ENCODE assay signal across 8 cellular contexts in the genomic region with DNA sequence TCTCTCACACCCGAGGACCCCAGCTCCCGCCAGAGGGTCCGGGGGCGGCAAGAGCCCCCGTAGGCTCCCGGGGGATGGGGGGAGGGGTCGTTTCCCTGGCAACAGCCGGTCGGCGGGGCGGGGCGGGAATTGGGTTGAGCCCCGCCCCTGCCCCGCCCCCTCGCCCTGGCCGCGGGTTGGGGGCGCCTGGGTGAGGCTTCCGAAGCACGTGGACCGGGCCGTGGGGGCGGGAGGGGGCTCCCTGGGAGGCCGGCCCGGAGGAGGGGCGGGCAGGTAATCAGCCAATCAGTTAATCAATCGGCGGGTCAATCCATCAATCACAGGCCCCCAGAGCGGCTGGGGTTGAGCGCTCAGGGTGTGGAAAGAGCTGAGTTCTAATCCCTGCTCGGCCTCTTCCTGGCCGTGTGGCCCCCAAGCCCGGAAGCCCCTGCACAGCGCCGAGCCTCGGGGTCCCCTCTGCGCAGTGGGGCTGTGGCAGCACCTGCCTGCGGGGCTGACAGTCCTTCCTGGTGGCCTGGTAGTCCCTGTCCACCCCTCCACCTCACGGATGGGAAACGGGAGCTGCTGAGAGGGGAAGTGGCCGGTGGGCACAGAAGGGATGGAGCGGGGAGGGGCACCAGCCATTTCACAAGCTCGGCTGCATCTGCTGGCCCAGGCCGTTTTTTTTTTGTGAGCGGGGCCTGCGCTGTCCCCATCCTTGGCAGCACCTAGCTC.
DNase-seq lines count a peak whose midpoint lies in the region; ATAC-seq, FAIRE-seq and TF ChIP-seq lines count a peak whose summit lies in the region.

No MANE protein-coding gene starts in this region.

- H3K27me3 ChIP-seq in MM.1S (replicated peaks; ENCODE audit: insufficient read depth, low read length) (peaks cover 47% of the 10 kb centered on the region), ectodermal cell (ENCODE audit: control insufficient read depth, insufficient read depth, low read length, poor library complexity, severe bottlenecking) (no peaks in the 10 kb centered on the region)

- no peak for FAIRE-seq in A549 (lab: Jason Lieb, UNC)

- no peak for TF ChIP-seq RAD21 in A549 (conservative IDR thresholded peaks at IDR 0.05 in 1 of 2, IDR thresholded peaks at IDR 0.05 in 1 of 2)

- no peaks in the 10 kb centered on the region for H3F3A ChIP-seq in MM.1S (ENCODE audit: insufficient read depth, low read length)

- H3K36me3 ChIP-seq in MM.1S (replicated peaks; ENCODE audit: insufficient read depth, low read length) (no peaks in the 10 kb centered on the region), ectodermal cell (ENCODE audit: control insufficient read depth, insufficient read depth, low read length) (no peaks in the 10 kb centered on the region), mucosa of descending colon (ENCODE audit: low read depth) (no peaks in the 10 kb centered on the region)

- WGBS in A549 (ENCODE audit: missing lambda C conversion rate) = 92% methylated on average over 14 of the region's 46 CpGs
- WGBS in ectodermal cell, 2 experiments = 2% methylated on average over 46 of the region's 46 CpGs

- H3K4me3 ChIP-seq in A549 (peak overlapping the region; percentile 60), MM.1S (ENCODE audit: low read length) (peak overlapping the region; percentile 36; the same call in 1 of the 2 replicates), ectodermal cell (ENCODE audit: insufficient read depth, low read depth, low read length) (peak overlapping the region; percentile 29), mucosa of descending colon (no peak overlapping the region)

- POLR2A ChIA-PET in A549 (lab: Yijun Ruan, JAX) = interaction anchor here (0.9 kb wide), 1 partner anchor 130 kb away, joined by 3 read pairs; no protein-coding TSS in a partner anchor

- TF ChIP-seq CTCF in A549 (IDR thresholded peaks at IDR 0.05) = no peak
- no peak for TF ChIP-seq CTCF in MM.1S (IDR thresholded peaks at IDR 0.05; ENCODE audit: low read length)
- TF ChIP-seq CTCF in mucosa of descending colon (IDR thresholded peaks at IDR 0.05) = no peak

- CTCF ChIA-PET in A549 (lab: Yijun Ruan, JAX) = interaction anchor here (0.5 to 1.6 kb wide), 5 partner anchors 9 to 221 kb away, joined by 3 to 5 read pairs (median 3); no protein-coding TSS in a partner anchor

- no peak for TF ChIP-seq POLR2A in A549 (IDR thresholded peaks at IDR 0.05; ENCODE audit: low read length)

- peak overlapping the region; percentile 42; the same call in 1 of the 2 replicates for H2AFZ ChIP-seq in MM.1S (ENCODE audit: low read length)

- H3K9me2 ChIP-seq in MM.1S (replicated peaks; ENCODE audit: insufficient read depth, low read length) = no peaks in the 10 kb centered on the region

- H3K27ac ChIP-seq in A549 = peak overlapping the region; percentile 98 to 99
- no peak overlapping the region for H3K27ac ChIP-seq in MM.1S (ENCODE audit: low read length)
- H3K27ac ChIP-seq in ectodermal cell (ENCODE audit: insufficient read depth, low read depth, low read length, poor library complexity, severe bottlenecking) = peak overlapping the region; percentile 81

- peak in 1 of 2 experiments; percentile 21; a peak in 3 of 6 replicates for ATAC-seq in A549
- no peak for ATAC-seq in mucosa of descending colon
- no peak for ATAC-seq in HG02798 (IDR thresholded peaks at IDR 0.05; ENCODE audit: poor library complexity, unreplicated experiment)

- H3K9me3 ChIP-seq in A549 (peaks cover 14% of the 10 kb centered on the region), MM.1S (replicated peaks; ENCODE audit: insufficient read depth, low read length) (no peaks in the 10 kb centered on the region), ectodermal cell (ENCODE audit: control insufficient read depth, low read length) (no peaks in the 10 kb centered on the region), mucosa of descending colon (peaks cover 10% of the 10 kb centered on the region)

- DNase-seq in A549 (ENCODE audit: low read depth in 1 of 2, low spot score in 1 of 2) (no peak), MM.1S (no peak), mucosa of descending colon (peak; percentile 37 to 49 (median 38)), NOMO-1 (lab: John Stamatoyannopoulos, UW; ENCODE audit: unreplicated experiment in 2 of 2) (no peak), COLO829 (ENCODE audit: low spot score) (no peak)
- DNase-seq in activated CD4-positive, CD25-positive, alpha-beta regulatory T cell (lab: John Stamatoyannopoulos, UW) = no peak

- no peaks in the 10 kb centered on the region for H3K79me2 ChIP-seq in MM.1S (ENCODE audit: low read length)

- intact Hi-C loops in mucosa of descending colon (cut with DNase I, micrococcal nuclease) = no loop called here

- H4K20me1 ChIP-seq in MM.1S (ENCODE audit: insufficient read depth, low read length) = no peaks in the 10 kb centered on the region

- H3K4me2 ChIP-seq in A549 = peak overlapping the region; percentile 99
- peak overlapping the region; percentile 62; the same call in 1 of the 2 replicates for H3K4me2 ChIP-seq in MM.1S (ENCODE audit: low read depth, low read length)

- H3K4me1 ChIP-seq in A549 (peaks cover 60% of the 10 kb centered on the region), MM.1S (ENCODE audit: low read length) (no peaks in the 10 kb centered on the region), ectodermal cell (ENCODE audit: control insufficient read depth, insufficient read depth, low read length) (peaks cover 29% of the 10 kb centered on the region), mucosa of descending colon (ENCODE audit: low read depth) (no peaks in the 10 kb centered on the region)

- no peak for TF ChIP-seq EP300 in A549 (IDR thresholded peaks at IDR 0.05)

- no peak overlapping the region for H3K9ac ChIP-seq in MM.1S (ENCODE audit: low read length)

TF ChIP-seq in A549, 52 proteins besides CTCF, POLR2A, EP300 and RAD21:
- TF ChIP-seq JUN (IDR thresholded peaks at IDR 0.05) = peak in 1 of 2 experiments; percentile 13; a peak in 1 of 5 replicates
- TF ChIP-seq, protein P1, sequence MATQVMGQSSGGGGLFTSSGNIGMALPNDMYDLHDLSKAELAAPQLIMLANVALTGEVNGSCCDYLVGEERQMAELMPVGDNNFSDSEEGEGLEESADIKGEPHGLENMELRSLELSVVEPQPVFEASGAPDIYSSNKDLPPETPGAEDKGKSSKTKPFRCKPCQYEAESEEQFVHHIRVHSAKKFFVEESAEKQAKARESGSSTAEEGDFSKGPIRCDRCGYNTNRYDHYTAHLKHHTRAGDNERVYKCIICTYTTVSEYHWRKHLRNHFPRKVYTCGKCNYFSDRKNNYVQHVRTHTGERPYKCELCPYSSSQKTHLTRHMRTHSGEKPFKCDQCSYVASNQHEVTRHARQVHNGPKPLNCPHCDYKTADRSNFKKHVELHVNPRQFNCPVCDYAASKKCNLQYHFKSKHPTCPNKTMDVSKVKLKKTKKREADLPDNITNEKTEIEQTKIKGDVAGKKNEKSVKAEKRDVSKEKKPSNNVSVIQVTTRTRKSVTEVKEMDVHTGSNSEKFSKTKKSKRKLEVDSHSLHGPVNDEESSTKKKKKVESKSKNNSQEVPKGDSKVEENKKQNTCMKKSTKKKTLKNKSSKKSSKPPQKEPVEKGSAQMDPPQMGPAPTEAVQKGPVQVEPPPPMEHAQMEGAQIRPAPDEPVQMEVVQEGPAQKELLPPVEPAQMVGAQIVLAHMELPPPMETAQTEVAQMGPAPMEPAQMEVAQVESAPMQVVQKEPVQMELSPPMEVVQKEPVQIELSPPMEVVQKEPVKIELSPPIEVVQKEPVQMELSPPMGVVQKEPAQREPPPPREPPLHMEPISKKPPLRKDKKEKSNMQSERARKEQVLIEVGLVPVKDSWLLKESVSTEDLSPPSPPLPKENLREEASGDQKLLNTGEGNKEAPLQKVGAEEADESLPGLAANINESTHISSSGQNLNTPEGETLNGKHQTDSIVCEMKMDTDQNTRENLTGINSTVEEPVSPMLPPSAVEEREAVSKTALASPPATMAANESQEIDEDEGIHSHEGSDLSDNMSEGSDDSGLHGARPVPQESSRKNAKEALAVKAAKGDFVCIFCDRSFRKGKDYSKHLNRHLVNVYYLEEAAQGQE (IDR thresholded peaks at IDR 0.05) = no peak
- TF ChIP-seq, protein P2, sequence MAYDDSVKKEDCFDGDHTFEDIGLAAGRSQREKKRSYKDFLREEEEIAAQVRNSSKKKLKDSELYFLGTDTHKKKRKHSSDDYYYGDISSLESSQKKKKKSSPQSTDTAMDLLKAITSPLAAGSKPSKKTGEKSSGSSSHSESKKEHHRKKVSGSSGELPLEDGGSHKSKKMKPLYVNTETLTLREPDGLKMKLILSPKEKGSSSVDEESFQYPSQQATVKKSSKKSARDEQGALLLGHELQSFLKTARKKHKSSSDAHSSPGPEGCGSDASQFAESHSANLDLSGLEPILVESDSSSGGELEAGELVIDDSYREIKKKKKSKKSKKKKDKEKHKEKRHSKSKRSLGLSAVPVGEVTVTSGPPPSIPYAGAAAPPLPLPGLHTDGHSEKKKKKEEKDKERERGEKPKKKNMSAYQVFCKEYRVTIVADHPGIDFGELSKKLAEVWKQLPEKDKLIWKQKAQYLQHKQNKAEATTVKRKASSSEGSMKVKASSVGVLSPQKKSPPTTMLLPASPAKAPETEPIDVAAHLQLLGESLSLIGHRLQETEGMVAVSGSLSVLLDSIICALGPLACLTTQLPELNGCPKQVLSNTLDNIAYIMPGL (CRISPR knock-in tag; IDR thresholded peaks at IDR 0.05; ENCODE audit: borderline replicate concordance) = no peak
- TF ChIP-seq, protein P3, sequence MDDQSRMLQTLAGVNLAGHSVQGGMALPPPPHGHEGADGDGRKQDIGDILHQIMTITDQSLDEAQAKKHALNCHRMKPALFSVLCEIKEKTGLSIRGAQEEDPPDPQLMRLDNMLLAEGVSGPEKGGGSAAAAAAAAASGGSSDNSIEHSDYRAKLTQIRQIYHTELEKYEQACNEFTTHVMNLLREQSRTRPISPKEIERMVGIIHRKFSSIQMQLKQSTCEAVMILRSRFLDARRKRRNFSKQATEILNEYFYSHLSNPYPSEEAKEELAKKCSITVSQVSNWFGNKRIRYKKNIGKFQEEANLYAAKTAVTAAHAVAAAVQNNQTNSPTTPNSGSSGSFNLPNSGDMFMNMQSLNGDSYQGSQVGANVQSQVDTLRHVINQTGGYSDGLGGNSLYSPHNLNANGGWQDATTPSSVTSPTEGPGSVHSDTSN (IDR thresholded peaks at IDR 0.05) = no peak
- TF ChIP-seq, protein P4, sequence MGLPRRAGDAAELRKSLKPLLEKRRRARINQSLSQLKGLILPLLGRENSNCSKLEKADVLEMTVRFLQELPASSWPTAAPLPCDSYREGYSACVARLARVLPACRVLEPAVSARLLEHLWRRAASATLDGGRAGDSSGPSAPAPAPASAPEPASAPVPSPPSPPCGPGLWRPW (IDR thresholded peaks at IDR 0.05) = no peak
- TF ChIP-seq HOXB13 (CRISPR knock-in tag; IDR thresholded peaks at IDR 0.05; ENCODE audit: low read depth) = no peak
TF ChIP-seq in A549: peak in this region for 1.

Comparison
In these comparisons a context has a peak if more than half of its experiments do, and no peak if none do; other contexts are left out.
1. DNase-seq: peak in mucosa of descending colon (3 of 3); none in A549 (0 of 2), MM.1S (single experiment), NOMO-1 (0 of 2), COLO829 (single experiment) and activated CD4-positive, CD25-positive, alpha-beta regulatory T cell (0 of 4).